Comparison of ENCODE assay signal across 11 cellular contexts in the genomic region with DNA sequence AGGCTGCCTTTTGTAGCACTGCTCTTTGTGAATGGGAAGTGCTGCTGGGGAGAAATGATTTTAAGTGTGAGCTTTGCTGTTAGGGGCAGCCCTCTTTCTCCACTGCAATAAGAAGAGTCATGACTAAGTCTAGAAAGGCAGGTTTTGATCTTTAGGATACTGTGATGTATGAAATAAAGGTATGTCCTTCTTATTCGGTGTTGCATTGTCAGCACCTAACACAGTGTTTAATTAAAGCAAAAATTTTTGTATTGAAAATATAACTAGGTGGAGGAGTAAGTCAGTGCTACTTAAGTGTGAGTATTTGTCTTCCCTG.
DNase-seq lines count a peak whose midpoint lies in the region; ATAC-seq and TF ChIP-seq lines count a peak whose summit lies in the region.
"Had no signal": no experiment of that assay in that cellular context is flagged by ENCODE, and none has a peak within 500 bp of the region (broad histone marks: within the 10 kb centered on the region; RNA-seq: fewer than 3 reads in every experiment).

No MANE protein-coding gene starts in this region.

- DNase-seq in NOMO-1 treated with DMSO at 0.1 percent for 48 hours (lab: John Stamatoyannopoulos, UW; ENCODE audit: unreplicated experiment): peak; percentile 18
- DNase-seq in NOMO-1 treated with dmso at 0.1 percent for 144 hours (lab: John Stamatoyannopoulos, UW; ENCODE audit: unreplicated experiment): no peak
- DNase-seq in activated B cell treated with CpG ODN at 0.5 μM for 24 hours: no peak
- DNase-seq in left lung: no peak
- no peak for DNase-seq in suprapubic skin (ENCODE audit: low spot score in 2 of 2)
- no peak for DNase-seq in NOMO-1 (lab: John Stamatoyannopoulos, UW; ENCODE audit: unreplicated experiment in 2 of 2)
- no peak for DNase-seq in heart left ventricle
- DNase-seq: activated CD4-positive, alpha-beta T cell treated with anti-CD3 and anti-CD28 coated beads, Interleukin-2, amount 50 U/mL, for 4 hours; hypothalamus; NCI-H1048 had no signal

- intact Hi-C loops in activated B cell treated with CpG ODN at 0.5 μM for 24 hours (cut with micrococcal nuclease): loop anchor here (1.0 to 10.0 kb wide), 9 partner anchors 9 to 1074 kb away; no protein-coding TSS in a partner anchor
- intact Hi-C loops in left lung (cut with DNase I): no loop called here
- intact Hi-C loops in heart left ventricle (cut with DNase I): no loop called here

- peaks cover 0 to 80% of the 10 kb centered on the region in 2 donors for H3K4me1 ChIP-seq in left lung
- peaks cover 42% of the 10 kb centered on the region for H3K4me1 ChIP-seq in suprapubic skin
- H3K4me1 ChIP-seq in heart left ventricle: peaks cover 0 to 68% (median 7%) of the 10 kb centered on the region in 12 donors

- H3K4me3 Mint-ChIP-seq in activated B cell treated with CpG ODN at 0.5 μM for 24 hours: peak overlapping the region; percentile 74

- peaks cover 18% of the 10 kb centered on the region for H3K36me3 Mint-ChIP-seq in activated B cell treated with CpG ODN at 0.5 μM for 24 hours (ENCODE audit: low read depth)

- CTCF ChIA-PET in activated B cell treated with CpG ODN at 0.5 μM for 24 hours (lab: Charles Lee): interaction anchor here (0.6 to 2.3 kb wide), 5 partner anchors 17 to 116 kb away, joined by 3 to 8 read pairs (median 6); no protein-coding TSS in a partner anchor

- peak overlapping the region; percentile 54 to 66 for H3K27ac ChIP-seq in left lung
- H3K27ac ChIP-seq in suprapubic skin: peak overlapping the region; percentile 80
- peak overlapping the region in 1 of 12 donors; percentile 25 for H3K27ac ChIP-seq in heart left ventricle

- no peaks in the 10 kb centered on the region for H3K36me3 ChIP-seq in left lung
- H3K36me3 ChIP-seq in suprapubic skin: no peaks in the 10 kb centered on the region
- H3K36me3 ChIP-seq in heart left ventricle: no peaks in the 10 kb centered on the region

- TF ChIP-seq POLR2A in suprapubic skin (IDR thresholded peaks at IDR 0.05): no peak
- no peak for TF ChIP-seq POLR2A in heart left ventricle (IDR thresholded peaks at IDR 0.05)

- peaks cover 94% of the 10 kb centered on the region for H3K4me1 Mint-ChIP-seq in activated B cell treated with CpG ODN at 0.5 μM for 24 hours

- no peaks in the 10 kb centered on the region for H3K27me3 ChIP-seq in left lung
- no peaks in the 10 kb centered on the region for H3K27me3 ChIP-seq in suprapubic skin
- H3K27me3 ChIP-seq in heart left ventricle: no peaks in the 10 kb centered on the region

- WGBS in suprapubic skin: 76% methylated on average over 1 of the region's 1 CpG
- 82 to 96% (median 94%) methylated on average over 1 of the region's 1 CpG for WGBS in heart left ventricle, 4 donors

- H3K9me3 ChIP-seq in left lung: no peaks in the 10 kb centered on the region
- H3K9me3 ChIP-seq in suprapubic skin: no peaks in the 10 kb centered on the region
- H3K9me3 ChIP-seq in heart left ventricle: no peaks in the 10 kb centered on the region

- H3K4me3 ChIP-seq in left lung: no peak overlapping the region
- H3K4me3 ChIP-seq in suprapubic skin: no peak overlapping the region
- H3K4me3 ChIP-seq in heart left ventricle: no peak overlapping the region

- H3K27me3 Mint-ChIP-seq in activated B cell treated with CpG ODN at 0.5 μM for 24 hours: no peaks in the 10 kb centered on the region

- ATAC-seq in activated B cell treated with CpG ODN at 0.5 μM for 24 hours (ENCODE audit: low read depth): no peak
- peak; percentile 7 for ATAC-seq in left lung
- no peak for ATAC-seq in HG02970 (IDR thresholded peaks at IDR 0.05; ENCODE audit: low FRiP score, unreplicated experiment)
- ATAC-seq in heart left ventricle: no peak

- peak overlapping the region; percentile 89 for H3K27ac Mint-ChIP-seq in activated B cell treated with CpG ODN at 0.5 μM for 24 hours

- TF ChIP-seq EP300 in suprapubic skin (IDR thresholded peaks at IDR 0.05): no peak

- no peak for TF ChIP-seq CTCF in activated B cell treated with CpG ODN at 0.5 μM for 24 hours (IDR thresholded peaks at IDR 0.05)
- no peak for TF ChIP-seq CTCF in left lung (IDR thresholded peaks at IDR 0.05)
- TF ChIP-seq CTCF in suprapubic skin (IDR thresholded peaks at IDR 0.05): no peak
- no peak for TF ChIP-seq CTCF in heart left ventricle (IDR thresholded peaks at IDR 0.05)

- POLR2A ChIA-PET in activated B cell treated with CpG ODN at 0.5 μM for 24 hours (lab: Charles Lee): interaction anchor here (0.6 to 9.7 kb wide), 24 partner anchors 9 to 966 kb away, joined by 3 to 249 read pairs (median 11); a partner anchor contains a TSS

- H3K9me3 Mint-ChIP-seq in activated B cell treated with CpG ODN at 0.5 μM for 24 hours: peaks cover 1% of the 10 kb centered on the region
